In the genomic region with DNA sequence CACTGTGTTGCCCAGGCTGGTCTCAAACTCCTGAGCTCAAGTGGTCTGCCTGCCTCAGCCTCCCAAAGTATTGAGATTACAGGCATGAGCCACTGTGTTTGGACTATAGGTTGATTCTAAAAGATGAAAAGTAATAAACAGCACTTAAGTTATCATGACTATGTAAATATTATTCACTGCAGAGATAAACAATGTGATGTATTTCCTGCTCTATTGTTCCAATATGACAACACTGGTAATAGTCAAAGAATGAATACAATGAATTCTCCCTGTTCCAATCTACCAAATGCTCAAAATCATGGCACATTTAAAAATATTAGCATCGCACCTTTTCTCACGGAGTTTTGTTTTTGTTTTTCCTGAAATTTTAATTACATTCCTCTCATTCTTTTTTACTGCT, we compare ENCODE assay signal across 31 cellular contexts.
"Had no signal": no experiment of that assay in that cellular context is flagged by ENCODE, and none has a peak within 500 bp of the region (broad histone marks: within the 10 kb centered on the region; RNA-seq: fewer than 3 reads in every experiment).

No MANE protein-coding gene starts in this region.

- H3K4me1 Mint-ChIP-seq: activated CD4-positive, alpha-beta T cell treated with anti-CD3 and anti-CD28 coated beads, Interleukin-2, amount 10 ng/mL, durations not matched to agents 7 days and 5 days; neural progenitor cell had no signal

- ATAC-seq: activated CD8-positive, alpha-beta memory T cell treated with anti-CD3 and anti-CD28 coated beads, Interleukin-2, amount 10 ng/mL, durations not matched to agents 7 days and 5 days; activated CD8-positive, alpha-beta T cell treated with anti-CD3 and anti-CD28 coated beads, Interleukin-2, amount 10 ng/mL, durations not matched to agents 7 days and 5 days; activated naive CD8-positive, alpha-beta T cell treated with anti-CD3 and anti-CD28 coated beads, Interleukin-2, amount 50 U/mL, for 24 hours; gastroesophageal sphincter; left cardiac atrium; natural killer cell; psoas muscle; stimulated activated naive B cell treated with anti-CD40 and anti-IgM and Interleukin-4, amounts not matched to agents 10 μg/mL and 1 μg/mL and 100 μg/mL, for 72 hours had no signal

- H3K4me1 ChIP-seq: esophagus squamous epithelium, gastroesophageal sphincter, neural progenitor cell, right atrium auricular region, stomach, thyroid gland, upper lobe of left lung, vagina had no signal

- H3K9ac ChIP-seq: neural progenitor cell, parathyroid adenoma had no signal

- H3K4me2 ChIP-seq: neural progenitor cell, smooth muscle cell had no signal

- H3K27me3 Mint-ChIP-seq: activated CD4-positive, alpha-beta T cell treated with anti-CD3 and anti-CD28 coated beads, Interleukin-2, amount 10 ng/mL, durations not matched to agents 7 days and 5 days; activated CD8-positive, alpha-beta memory T cell treated with anti-CD3 and anti-CD28 coated beads, Interleukin-2, amount 10 ng/mL, durations not matched to agents 7 days and 5 days; activated naive CD4-positive, alpha-beta T cell treated with anti-CD3 and anti-CD28 coated beads, Interleukin-2, amount 50 U/mL, for 24 hours; activated naive CD8-positive, alpha-beta T cell treated with anti-CD3 and anti-CD28 coated beads, Interleukin-2, amount 50 U/mL, for 24 hours; memory B cell; stimulated activated naive B cell treated with anti-CD40 and anti-IgM and Interleukin-4, amounts not matched to agents 10 μg/mL and 1 μg/mL and 100 μg/mL, for 72 hours had no signal

- H3K36me3 Mint-ChIP-seq: activated naive CD4-positive, alpha-beta T cell treated with anti-CD3 and anti-CD28 coated beads, Interleukin-2, amount 50 U/mL, for 24 hours; memory B cell; natural killer cell; stimulated activated naive B cell treated with anti-CD40 and anti-IgM and Interleukin-4, amounts not matched to agents 10 μg/mL and 1 μg/mL and 100 μg/mL, for 72 hours had no signal

- H3K36me3 ChIP-seq: esophagus squamous epithelium, gastroesophageal sphincter, neural progenitor cell, right atrium auricular region, stomach, thyroid gland, upper lobe of left lung, vagina had no signal

- H3K9me3 Mint-ChIP-seq: activated naive CD4-positive, alpha-beta T cell treated with anti-CD3 and anti-CD28 coated beads, Interleukin-2, amount 50 U/mL, for 24 hours; memory B cell; natural killer cell; stimulated activated naive B cell treated with anti-CD40 and anti-IgM and Interleukin-4, amounts not matched to agents 10 μg/mL and 1 μg/mL and 100 μg/mL, for 72 hours had no signal

- H3K9me3 ChIP-seq: esophagus squamous epithelium, gastroesophageal sphincter, psoas muscle, right atrium auricular region, thyroid gland, upper lobe of left lung, vagina had no signal

- H3K4me3 ChIP-seq: esophagus squamous epithelium, gastroesophageal sphincter, neural progenitor cell, psoas muscle, right atrium auricular region, smooth muscle cell, stomach, thyroid gland, upper lobe of left lung, vagina had no signal

- H3K27ac Mint-ChIP-seq: activated CD4-positive, alpha-beta T cell treated with anti-CD3 and anti-CD28 coated beads, Interleukin-2, amount 10 ng/mL, durations not matched to agents 7 days and 5 days; activated CD8-positive, alpha-beta memory T cell treated with anti-CD3 and anti-CD28 coated beads, Interleukin-2, amount 10 ng/mL, durations not matched to agents 7 days and 5 days; activated CD8-positive, alpha-beta T cell treated with anti-CD3 and anti-CD28 coated beads, Interleukin-2, amount 10 ng/mL, durations not matched to agents 7 days and 5 days; activated naive CD4-positive, alpha-beta T cell treated with anti-CD3 and anti-CD28 coated beads, Interleukin-2, amount 50 U/mL, for 24 hours; activated naive CD8-positive, alpha-beta T cell treated with anti-CD3 and anti-CD28 coated beads, Interleukin-2, amount 50 U/mL, for 24 hours; activated T-helper 2 cell treated with anti-CD3 and anti-CD28 coated beads, Interferon-gamma antibody, Interleukin-2, Interleukin-4, amounts not matched to agents 10 μg/mL and 5 μg/mL and 100 μg/mL, durations not matched to agents 14 hours and 24 hours and 36 hours; memory B cell; natural killer cell; neural progenitor cell; stimulated activated naive B cell treated with anti-CD40 and anti-IgM and Interleukin-4, amounts not matched to agents 10 μg/mL and 1 μg/mL and 100 μg/mL, for 72 hours had no signal

- H3K27ac ChIP-seq: epithelial cell of prostate, esophagus squamous epithelium, gastroesophageal sphincter, neural progenitor cell, parathyroid adenoma, psoas muscle, right atrium auricular region, stomach, thyroid gland, upper lobe of left lung, vagina had no signal

- H3K27me3 ChIP-seq: esophagus squamous epithelium, gastroesophageal sphincter, neural progenitor cell, right atrium auricular region, stomach, thyroid gland, upper lobe of left lung, vagina had no signal

- H2AFZ ChIP-seq: neural progenitor cell, parathyroid adenoma had no signal

- DNase-seq: activated CD4-positive, alpha-beta T cell treated with anti-CD3 and anti-CD28 coated beads, Interleukin-2, amount 10 ng/mL, durations not matched to agents 7 days and 5 days; activated CD4-positive, CD25-positive, alpha-beta regulatory T cell treated with anti-CD3 and anti-CD28 coated beads, Interleukin-2, amount 50 U/mL, for 72 hours; activated CD8-positive, alpha-beta memory T cell treated with anti-CD3 and anti-CD28 coated beads, Interleukin-2, amount 10 ng/mL, durations not matched to agents 7 days and 5 days; activated CD8-positive, alpha-beta T cell treated with anti-CD3 and anti-CD28 coated beads, Interleukin-2, amount 10 ng/mL, durations not matched to agents 7 days and 5 days; activated naive CD8-positive, alpha-beta T cell treated with anti-CD3 and anti-CD28 coated beads, Interleukin-2, amount 50 U/mL, for 24 hours; activated T-cell treated with anti-CD3 and anti-CD28 coated beads, Interleukin-2, amount 50 U/mL, for 48 hours; amygdala; central memory CD4-positive, alpha-beta T cell; effector CD4-positive, alpha-beta T cell; esophagus squamous epithelium; hippocampal formation; left cardiac atrium; natural killer cell; occipital lobe; psoas muscle; stimulated activated CD4-positive, alpha-beta T cell treated with anti-CD3 and anti-CD28 coated beads, Interleukin-15, amount 100 ng/mL, for 24 hours; stimulated activated CD4-positive, alpha-beta T cell treated with anti-CD3 and anti-CD28 coated beads, Interleukin-2, amount 100 ng/mL, for 24 hours; stimulated activated naive B cell treated with anti-CD40 and anti-IgM and Interleukin-4, amounts not matched to agents 10 μg/mL and 1 μg/mL and 100 μg/mL, for 72 hours; stomach; thyroid gland had no signal

- H3K4me3 Mint-ChIP-seq: activated CD4-positive, alpha-beta T cell treated with anti-CD3 and anti-CD28 coated beads, Interleukin-2, amount 10 ng/mL, durations not matched to agents 7 days and 5 days; activated CD8-positive, alpha-beta memory T cell treated with anti-CD3 and anti-CD28 coated beads, Interleukin-2, amount 10 ng/mL, durations not matched to agents 7 days and 5 days; activated CD8-positive, alpha-beta T cell treated with anti-CD3 and anti-CD28 coated beads, Interleukin-2, amount 10 ng/mL, durations not matched to agents 7 days and 5 days; activated naive CD4-positive, alpha-beta T cell treated with anti-CD3 and anti-CD28 coated beads, Interleukin-2, amount 50 U/mL, for 24 hours; activated naive CD8-positive, alpha-beta T cell treated with anti-CD3 and anti-CD28 coated beads, Interleukin-2, amount 50 U/mL, for 24 hours; memory B cell; natural killer cell; neural progenitor cell; stimulated activated naive B cell treated with anti-CD40 and anti-IgM and Interleukin-4, amounts not matched to agents 10 μg/mL and 1 μg/mL and 100 μg/mL, for 72 hours had no signal
